16 cellular contexts compared by ENCODE assay signal in genomic region chr3:57794501-57794900, GRCh38. TPM values are rescaled to one million over a fixed set of nuclear protein-coding genes. Genes with fewer than 3 reads are reported as not detected.
DNase-seq lines count a peak whose midpoint lies in the region; ATAC-seq and TF ChIP-seq lines count a peak whose summit lies in the region.
"Had no signal": no experiment of that assay in that cellular context is flagged by ENCODE, and none has a peak within 500 bp of the region (broad histone marks: within the 10 kb centered on the region; RNA-seq: fewer than 3 reads in every experiment).

No MANE protein-coding gene starts in this region.

- no peak for ATAC-seq in stimulated activated naive CD8-positive, alpha-beta T cell treated with anti-CD3 and anti-CD28 coated beads, Interleukin-15, Interleukin-2, amounts not matched to agents 100 U/mL and 50 U/mL, for 24 hours
- ATAC-seq in T-helper 17 cell (no peak), GM18861 (IDR thresholded peaks at IDR 0.05; ENCODE audit: unreplicated experiment) (no peak), HG03469 (IDR thresholded peaks at IDR 0.05; ENCODE audit: unreplicated experiment) (no peak)

- intact Hi-C loops in activated naive CD4-positive, alpha-beta T cell treated with anti-CD3 and anti-CD28 coated beads for 36 hours (cut with micrococcal nuclease) = no loop called here

- H3K27me3 ChIP-seq in osteoblast (ENCODE audit: insufficient read depth, low read length) = no peaks in the 10 kb centered on the region

- H3K27ac ChIP-seq in osteoblast (ENCODE audit: low read depth, low read length) = no peak overlapping the region

- no peak overlapping the region for H3K4me3 ChIP-seq in fibroblast of villous mesenchyme (ENCODE audit: low read depth, low read length)
- H3K4me3 ChIP-seq in osteoblast (ENCODE audit: insufficient read depth, low read length) = no peak overlapping the region

- H4K20me1 ChIP-seq in osteoblast (ENCODE audit: insufficient read depth, low read length) = peaks cover 32% of the 10 kb centered on the region

- no peaks in the 10 kb centered on the region for H3K27me3 Mint-ChIP-seq in stimulated activated naive CD8-positive, alpha-beta T cell treated with anti-CD3 and anti-CD28 coated beads, Interleukin-15, Interleukin-2, amounts not matched to agents 100 ng/mL and 50 ng/mL, for 24 hours
- H3K27me3 Mint-ChIP-seq in T-helper 17 cell = no peaks in the 10 kb centered on the region
- no peaks in the 10 kb centered on the region for H3K27me3 Mint-ChIP-seq in activated naive CD4-positive, alpha-beta T cell treated with anti-CD3 and anti-CD28 coated beads for 36 hours (ENCODE audit: low read depth)

- TF ChIP-seq CTCF in fibroblast of villous mesenchyme (IDR thresholded peaks at IDR 0.05; ENCODE audit: insufficient read depth, low read depth, low read length) = no peak
- no peak for TF ChIP-seq CTCF in osteoblast (IDR thresholded peaks at IDR 0.05; ENCODE audit: extremely low read depth, low read depth, low read length)

- no peak for DNase-seq in stimulated activated naive CD8-positive, alpha-beta T cell treated with anti-CD3 and anti-CD28 coated beads, Interleukin-15, Interleukin-2, amounts not matched to agents 100 U/mL and 50 U/mL, for 24 hours
- DNase-seq in T-helper 17 cell (no peak), fibroblast of villous mesenchyme (ENCODE audit: low read depth) (peak; percentile 25), osteoblast (ENCODE audit: insufficient read length, low spot score, missing footprints) (no peak)
- no peak for DNase-seq in activated naive CD4-positive, alpha-beta T cell treated with anti-CD3 and anti-CD28 coated beads for 36 hours
- DNase-seq: 8988T, Kasumi-1, NCI-H1417 treated with DMSO at 0.1 percent for 48 hours, NCI-H2029, NCI-H2171 treated with DMSO at 0.1 percent for 48 hours, NCI-H82, SIG-M5 had no signal

- CTCF ChIA-PET in activated naive CD4-positive, alpha-beta T cell treated with anti-CD3 and anti-CD28 coated beads for 36 hours (lab: Charles Lee) = no interaction called here

- peaks cover 14% of the 10 kb centered on the region for H3K4me1 ChIP-seq in osteoblast (ENCODE audit: insufficient read depth, low read length)

- no peaks in the 10 kb centered on the region for H3K36me3 ChIP-seq in osteoblast (ENCODE audit: insufficient read depth, low read length)

- H3K4me3 Mint-ChIP-seq in stimulated activated naive CD8-positive, alpha-beta T cell treated with anti-CD3 and anti-CD28 coated beads, Interleukin-15, Interleukin-2, amounts not matched to agents 100 ng/mL and 50 ng/mL, for 24 hours = no peak overlapping the region
- no peak overlapping the region for H3K4me3 Mint-ChIP-seq in T-helper 17 cell
- no peak overlapping the region for H3K4me3 Mint-ChIP-seq in activated naive CD4-positive, alpha-beta T cell treated with anti-CD3 and anti-CD28 coated beads for 36 hours
- H3K4me3 Mint-ChIP-seq: CD14-positive monocyte had no signal

- H3K9me3 Mint-ChIP-seq in stimulated activated naive CD8-positive, alpha-beta T cell treated with anti-CD3 and anti-CD28 coated beads, Interleukin-15, Interleukin-2, amounts not matched to agents 100 ng/mL and 50 ng/mL, for 24 hours = no peaks in the 10 kb centered on the region
- H3K9me3 Mint-ChIP-seq in activated naive CD4-positive, alpha-beta T cell treated with anti-CD3 and anti-CD28 coated beads for 36 hours = no peaks in the 10 kb centered on the region
- H3K9me3 Mint-ChIP-seq: CD14-positive monocyte had no signal

- H3K4me1 Mint-ChIP-seq in stimulated activated naive CD8-positive, alpha-beta T cell treated with anti-CD3 and anti-CD28 coated beads, Interleukin-15, Interleukin-2, amounts not matched to agents 100 ng/mL and 50 ng/mL, for 24 hours (ENCODE audit: low read depth) = peaks cover 37% of the 10 kb centered on the region
- H3K4me1 Mint-ChIP-seq in T-helper 17 cell = peaks cover 23% of the 10 kb centered on the region
- H3K4me1 Mint-ChIP-seq in activated naive CD4-positive, alpha-beta T cell treated with anti-CD3 and anti-CD28 coated beads for 36 hours (ENCODE audit: low read depth) = peaks cover 44% of the 10 kb centered on the region

- H3K79me2 ChIP-seq in osteoblast (ENCODE audit: insufficient read depth, low read length) = peaks cover 54% of the 10 kb centered on the region

- no peaks in the 10 kb centered on the region for H3K9me3 ChIP-seq in T-helper 17 cell (ENCODE audit: control insufficient read depth, low read length, poor library complexity, severe bottlenecking)
- no peaks in the 10 kb centered on the region for H3K9me3 ChIP-seq in osteoblast (ENCODE audit: low read depth, low read length)

- peak overlapping the region; percentile 57 for H3K27ac Mint-ChIP-seq in stimulated activated naive CD8-positive, alpha-beta T cell treated with anti-CD3 and anti-CD28 coated beads, Interleukin-15, Interleukin-2, amounts not matched to agents 100 ng/mL and 50 ng/mL, for 24 hours
- H3K27ac Mint-ChIP-seq in T-helper 17 cell = peak overlapping the region; percentile 61
- H3K27ac Mint-ChIP-seq in activated naive CD4-positive, alpha-beta T cell treated with anti-CD3 and anti-CD28 coated beads for 36 hours = no peak overlapping the region

- H2AFZ ChIP-seq in osteoblast (ENCODE audit: low read length) = no peak overlapping the region

- H3K36me3 Mint-ChIP-seq in stimulated activated naive CD8-positive, alpha-beta T cell treated with anti-CD3 and anti-CD28 coated beads, Interleukin-15, Interleukin-2, amounts not matched to agents 100 ng/mL and 50 ng/mL, for 24 hours (ENCODE audit: low read depth) = no peaks in the 10 kb centered on the region
- peaks cover 2% of the 10 kb centered on the region for H3K36me3 Mint-ChIP-seq in T-helper 17 cell (ENCODE audit: low read depth)
- H3K36me3 Mint-ChIP-seq in activated naive CD4-positive, alpha-beta T cell treated with anti-CD3 and anti-CD28 coated beads for 36 hours (ENCODE audit: low read depth) = peaks cover 3% of the 10 kb centered on the region

- no peak overlapping the region for H3K4me2 ChIP-seq in osteoblast (ENCODE audit: insufficient read depth, low read length)

RNA-seq across cellular contexts. Expression of gene SLMAP, which starts 38.4 kb away (rescaled TPM):
- total RNA-seq in T-helper 17 cell (10 to 100 TPM; 59.0 to 71.4 TPM), fibroblast of villous mesenchyme (77.3 and 82.1 TPM in 2 replicates), osteoblast (43.9 and 50.7 TPM in 2 replicates)
- total RNA-seq in activated naive CD4-positive, alpha-beta T cell treated with anti-CD3 and anti-CD28 coated beads for 36 hours = 10 to 100 TPM; 35.1 TPM
